8 cellular contexts compared by ENCODE assay signal in the genomic region with DNA sequence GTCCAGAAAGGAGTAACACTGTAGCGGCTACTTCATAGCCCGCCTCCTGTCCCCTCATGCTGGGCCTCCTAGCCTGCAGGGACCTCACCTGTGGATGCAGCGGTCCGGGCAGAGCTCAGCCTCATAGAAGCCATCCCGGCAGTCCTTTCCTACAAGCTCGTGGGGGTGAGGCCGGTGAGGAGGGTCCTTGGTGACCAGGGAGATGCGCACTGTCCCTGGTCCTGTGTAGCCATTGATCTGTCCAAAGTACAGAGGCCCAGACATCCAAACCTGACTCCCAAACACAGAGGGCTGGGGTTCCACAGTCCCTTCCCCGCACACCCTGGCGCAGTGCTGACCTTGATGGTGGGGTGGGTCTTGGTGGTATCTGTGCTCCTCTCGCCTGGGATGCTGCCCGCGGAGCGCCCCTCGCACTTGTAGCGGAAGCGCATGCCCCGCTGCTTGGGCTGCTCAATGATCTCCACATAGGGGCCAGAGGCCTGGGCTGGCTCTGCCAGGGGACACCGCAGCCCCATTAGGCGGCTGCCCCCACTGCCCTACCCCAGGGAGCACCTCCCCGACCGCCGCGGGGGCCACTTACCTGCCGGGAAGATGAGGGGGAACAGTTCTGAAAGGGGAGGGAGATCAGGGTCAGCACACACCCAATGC. TPM values are rescaled to one million over a fixed set of nuclear protein-coding genes. Genes with fewer than 3 reads are reported as not detected.
DNase-seq lines count a peak whose midpoint lies in the region; ATAC-seq and TF ChIP-seq lines count a peak whose summit lies in the region.

No MANE protein-coding gene starts in this region.

- no peak for ATAC-seq in central memory CD8-positive, alpha-beta T cell (replicated peaks; ENCODE audit: extremely low read depth, poor library complexity, severe bottlenecking)
- no peak for ATAC-seq in HG03469 (IDR thresholded peaks at IDR 0.05; ENCODE audit: unreplicated experiment)

- peaks cover 34% of the 10 kb centered on the region for H3K4me1 Mint-ChIP-seq in central memory CD8-positive, alpha-beta T cell

- H3K36me3 Mint-ChIP-seq in central memory CD8-positive, alpha-beta T cell (ENCODE audit: insufficient read depth) = peaks cover 46% of the 10 kb centered on the region

- H3K9me3 Mint-ChIP-seq in central memory CD8-positive, alpha-beta T cell = no peaks in the 10 kb centered on the region

- DNase-seq in Jurkat, Clone E6-1 (ENCODE audit: low read depth, low spot score) = no peak
- no peak for DNase-seq in central memory CD8-positive, alpha-beta T cell (ENCODE audit: low spot score in 2 of 2)
- no peak for DNase-seq in NCI-H2171 (lab: John Stamatoyannopoulos, UW)
- DNase-seq in NCI-H69 (lab: John Stamatoyannopoulos, UW) = no peak
- no peak for DNase-seq in NCI-H82 treated with DMSO at 0.1 percent for 48 hours (lab: John Stamatoyannopoulos, UW; ENCODE audit: unreplicated experiment)

- H3K27ac ChIP-seq in 22Rv1 (peak overlapping the region; percentile 95), mucosa of rectum (ENCODE audit: low read depth in 2 of 2, low read length in 2 of 2) (peak overlapping the region; percentile 93 to 96)

- TF ChIP-seq CTCF in 22Rv1 (IDR thresholded peaks at IDR 0.05) = no peak

- no peaks in the 10 kb centered on the region for H3K9me3 ChIP-seq in mucosa of rectum (ENCODE audit: control insufficient read depth in 2 of 2, low read length in 2 of 2)

- H3K27ac Mint-ChIP-seq in central memory CD8-positive, alpha-beta T cell (ENCODE audit: low read depth) = peak overlapping the region; percentile 68

- H3K27me3 Mint-ChIP-seq in central memory CD8-positive, alpha-beta T cell = no peaks in the 10 kb centered on the region

- H3K9ac ChIP-seq in mucosa of rectum (ENCODE audit: low read depth in 1 of 2, low read length in 2 of 2) = peak overlapping the region; percentile 95 to 99

- H3K4me3 ChIP-seq in Jurkat, Clone E6-1 (ENCODE audit: low read length) = peak overlapping the region; percentile 97
- H3K4me3 ChIP-seq in mucosa of rectum (ENCODE audit: low read length in 2 of 2) = peak overlapping the region; percentile 86 to 95

- no peaks in the 10 kb centered on the region for H3K27me3 ChIP-seq in mucosa of rectum (ENCODE audit: control insufficient read depth in 2 of 2, insufficient read depth in 2 of 2, low read length in 2 of 2)

- peak overlapping the region; percentile 84 for H3K4me3 Mint-ChIP-seq in central memory CD8-positive, alpha-beta T cell

- H3K4me1 ChIP-seq in mucosa of rectum (ENCODE audit: control insufficient read depth in 2 of 2, insufficient read depth in 2 of 2, low read length in 2 of 2) = peaks cover 14 to 17% of the 10 kb centered on the region in 2 donors

- H3K36me3 ChIP-seq in mucosa of rectum (ENCODE audit: control insufficient read depth in 2 of 2, insufficient read depth in 2 of 2, low read length in 2 of 2) = peaks cover 41 to 43% of the 10 kb centered on the region in 2 donors

RNA-seq across cellular contexts. Expression of a gene that starts 1.0 kb away (rescaled TPM):
- 56.4 TPM for polyA plus RNA-seq in Jurkat, Clone E6-1 (2012; ENCODE audit: insufficient read depth, insufficient read length)

RNA-seq across cellular contexts. Expression of a gene that starts 23.8 kb away (rescaled TPM):
- polyA plus RNA-seq in Jurkat, Clone E6-1 (2012; ENCODE audit: insufficient read depth, insufficient read length) = 41.1 TPM

RNA-seq across cellular contexts. Expression of a gene that starts 46.1 kb away (rescaled TPM):
- 29.9 TPM for polyA plus RNA-seq in Jurkat, Clone E6-1 (2012; ENCODE audit: insufficient read depth, insufficient read length)

RNA-seq across cellular contexts. Expression of a gene that starts 47.7 kb away (rescaled TPM):
- polyA plus RNA-seq in Jurkat, Clone E6-1 (2012; ENCODE audit: insufficient read depth, insufficient read length) = 37.0 TPM

RNA-seq across cellular contexts. Expression of a gene that starts 50.3 kb away (rescaled TPM):
- 79.7 TPM for polyA plus RNA-seq in Jurkat, Clone E6-1 (2012; ENCODE audit: insufficient read depth, insufficient read length)
